ENCODE assay signal across 1 cellular context in genomic region chr9:133927041-133927440, GRCh38.
TF ChIP-seq lines count a peak whose summit lies in the region.

No MANE protein-coding gene starts in this region.

TF ChIP-seq in IMR-90, 13 proteins besides CTCF, POLR2A, EP300 and RAD21 (continued from another document):
- TF ChIP-seq RFX5 (IDR thresholded peaks at IDR 0.05; ENCODE audit: low read depth, low read length) (no peak), CHD1 (IDR thresholded peaks at IDR 0.05; ENCODE audit: low read depth, low read length) (no peak), FOS (IDR thresholded peaks at IDR 0.05; ENCODE audit: low read depth, low read length) (no peak), ELK1 (IDR thresholded peaks at IDR 0.05; ENCODE audit: borderline replicate concordance, low read depth, low read length) (no peak)
